ENCODE assay signal across 31 cellular contexts in the genomic region with DNA sequence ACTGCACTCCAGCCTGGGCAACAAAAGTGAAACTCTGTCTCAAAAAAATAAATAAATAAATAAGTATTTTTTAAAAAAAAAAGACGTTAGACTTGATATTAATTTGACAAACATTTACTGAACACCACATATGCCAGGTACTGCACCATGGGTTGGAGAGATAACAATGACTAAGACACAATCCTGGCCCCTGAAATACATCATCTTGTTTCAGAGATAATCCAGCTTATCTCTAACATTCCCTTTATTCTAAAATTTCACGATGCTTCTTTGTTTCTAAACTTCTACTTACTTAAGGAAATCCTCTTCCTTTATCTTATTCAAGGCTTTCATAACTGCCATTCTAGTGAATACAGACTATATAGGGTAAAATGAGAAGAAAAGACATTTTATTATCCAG.
"Had no signal": no experiment of that assay in that cellular context is flagged by ENCODE, and none has a peak within 500 bp of the region (broad histone marks: within the 10 kb centered on the region; RNA-seq: fewer than 3 reads in every experiment).

No MANE protein-coding gene starts in this region.

- H3K27ac ChIP-seq: SJSA1 had no signal

- H3K4me3 Mint-ChIP-seq: activated CD8-positive, alpha-beta memory T cell treated with anti-CD3 and anti-CD28 coated beads, Interleukin-2, amount 10 ng/mL, durations not matched to agents 7 days and 5 days; activated naive CD4-positive, alpha-beta T cell treated with anti-CD3 and anti-CD28 coated beads, Interleukin-2, amount 50 U/mL, for 24 hours; activated T-cell treated with anti-CD3 and anti-CD28 coated beads, Interleukin-2, amount 50 U/mL, for 24 hours; activated T-helper 1 cell treated with anti-CD3 and anti-CD28 coated beads, Interleukin-12 subunit alpha, Interleukin-12 subunit beta, Interleukin-2, Interleukin-4 antibody, amounts not matched to agents 30 ng/mL and 10 ng/mL and 1 ng/mL, durations not matched to agents 14 hours and 24 hours and 36 hours; brain; central memory CD8-positive, alpha-beta T cell; T-cell; WTC11 had no signal

- H3K4me1 Mint-ChIP-seq: brain had no signal

- H3K27me3 Mint-ChIP-seq: activated CD8-positive, alpha-beta memory T cell treated with anti-CD3 and anti-CD28 coated beads, Interleukin-2, amount 10 ng/mL, durations not matched to agents 7 days and 5 days; activated naive CD4-positive, alpha-beta T cell treated with anti-CD3 and anti-CD28 coated beads, Interleukin-2, amount 50 U/mL, for 24 hours; activated T-cell treated with anti-CD3 and anti-CD28 coated beads, Interleukin-2, amount 50 U/mL, for 24 hours; brain; central memory CD8-positive, alpha-beta T cell; T-cell had no signal

- H3K4me3 ChIP-seq: SJSA1 had no signal

- ATAC-seq: activated CD8-positive, alpha-beta memory T cell treated with anti-CD3 and anti-CD28 coated beads, Interleukin-2, amount 10 ng/mL, durations not matched to agents 7 days and 5 days; Panc1; SK-N-SH treated with all-trans-retinoic acid at 6 μM for 48 hours; T-cell; WTC11 had no signal

- FAIRE-seq: astrocyte, TTC549 had no signal

- H3K27ac Mint-ChIP-seq: activated CD8-positive, alpha-beta memory T cell treated with anti-CD3 and anti-CD28 coated beads, Interleukin-2, amount 10 ng/mL, durations not matched to agents 7 days and 5 days; activated naive CD4-positive, alpha-beta T cell treated with anti-CD3 and anti-CD28 coated beads, Interleukin-2, amount 50 U/mL, for 24 hours; activated T-cell treated with anti-CD3 and anti-CD28 coated beads, Interleukin-2, amount 50 U/mL, for 24 hours; activated T-helper 1 cell treated with anti-CD3 and anti-CD28 coated beads, Interleukin-12 subunit alpha, Interleukin-12 subunit beta, Interleukin-2, Interleukin-4 antibody, amounts not matched to agents 30 ng/mL and 10 ng/mL and 1 ng/mL, durations not matched to agents 14 hours and 24 hours and 36 hours; WTC11 had no signal

- H3K27me3 ChIP-seq: SJSA1 had no signal

- H3K9me3 ChIP-seq: SJSA1 had no signal

- H3K9me3 Mint-ChIP-seq: activated naive CD4-positive, alpha-beta T cell treated with anti-CD3 and anti-CD28 coated beads, Interleukin-2, amount 50 U/mL, for 24 hours; brain; central memory CD8-positive, alpha-beta T cell; T-cell; WTC11 had no signal

- DNase-seq: activated CD4-positive, alpha-beta T cell treated with anti-CD3 and anti-CD28 coated beads for 48 hours; activated CD4-positive, alpha-beta T cell treated with anti-CD3 and anti-CD28 coated beads, Interleukin-2, amount 50 U/mL, for 48 hours; activated CD4-positive, CD25-positive, alpha-beta regulatory T cell treated with anti-CD3 and anti-CD28 coated beads, Interleukin-2, amount 50 U/mL, for 72 hours; activated CD8-positive, alpha-beta memory T cell treated with anti-CD3 and anti-CD28 coated beads, Interleukin-2, amount 10 ng/mL, durations not matched to agents 7 days and 5 days; activated effector memory CD4-positive, alpha-beta T cell treated with Interleukin-2 at 50 U/mL for 16 hours; activated naive CD4-positive, alpha-beta T cell; activated T-cell treated with anti-CD3 and anti-CD28 coated beads, Interleukin-2, amount 50 U/mL, for 24 hours; amniotic stem cell; Kasumi-1; NCI-H1105 treated with DMSO at 0.1 percent for 48 hours; NCI-H2029; NCI-H2107; NCI-H2171 treated with DMSO at 0.1 percent for 48 hours; NCI-H226; NCI-H526 treated with DMSO at 0.1 percent for 48 hours; NCI-H82; RPMI8226; SHP77; T-cell; T-helper 2 cell; T1000 had no signal

- H3K36me3 ChIP-seq: SJSA1 had no signal

- H3K36me3 Mint-ChIP-seq: brain, WTC11 had no signal
